ENCODE assay signal across 8 cellular contexts in the genomic region with DNA sequence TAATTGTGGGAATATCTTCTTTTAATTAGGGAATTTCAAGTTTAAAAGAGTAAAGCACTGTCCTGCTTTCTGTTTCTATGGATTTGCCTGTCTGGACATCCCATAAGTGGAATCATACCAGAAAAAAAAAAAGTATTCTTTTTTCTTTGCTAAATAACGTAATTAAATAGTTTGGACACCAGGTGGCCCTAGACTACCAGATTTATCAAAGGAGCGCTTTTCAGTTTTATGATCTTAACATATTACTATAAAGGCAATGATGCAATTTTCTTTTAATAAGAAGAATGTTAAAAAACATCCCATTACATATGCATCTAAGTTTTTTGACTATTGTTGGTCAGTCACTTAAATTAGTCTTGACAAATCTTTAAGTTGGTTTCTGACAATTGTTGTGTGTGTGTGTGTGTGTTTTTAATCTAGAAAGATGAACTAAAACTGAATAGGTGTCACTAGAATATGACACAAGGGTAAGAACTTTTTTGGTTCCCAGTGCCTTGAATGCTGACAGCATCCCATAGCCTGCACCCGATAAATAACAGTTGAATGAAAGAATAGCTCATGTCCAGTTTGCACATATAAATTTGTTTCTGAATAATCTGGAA. TPM values are rescaled to one million over a fixed set of nuclear protein-coding genes. Genes with fewer than 3 reads are reported as not detected.
DNase-seq lines count a peak whose midpoint lies in the region; ATAC-seq, FAIRE-seq and TF ChIP-seq lines count a peak whose summit lies in the region.

No MANE protein-coding gene starts in this region.

- H3K27me3 ChIP-seq in NT2/D1 (ENCODE audit: insufficient read depth, insufficient read length): no peaks in the 10 kb centered on the region

- no peaks in the 10 kb centered on the region for H3K36me3 Mint-ChIP-seq in neural crest cell (ENCODE audit: low read depth)

- ATAC-seq in HG02840 (IDR thresholded peaks at IDR 0.05; ENCODE audit: low FRiP score, unreplicated experiment): no peak

- H3K4me3 Mint-ChIP-seq in neural crest cell: no peak overlapping the region

- H3K27me3 Mint-ChIP-seq in neural crest cell (ENCODE audit: low read depth): peaks cover 22% of the 10 kb centered on the region

- no peaks in the 10 kb centered on the region for H3K9me3 Mint-ChIP-seq in neural crest cell

- TF ChIP-seq POLR2A in GM12891 (IDR thresholded peaks at IDR 0.05; ENCODE audit: low read depth, low read length): no peak

- no peaks in the 10 kb centered on the region for H3K9me3 ChIP-seq in NT2/D1 (ENCODE audit: insufficient read depth, low read length)

- no peaks in the 10 kb centered on the region for H3K36me3 ChIP-seq in NT2/D1 (ENCODE audit: insufficient read depth, insufficient read length, low read length)

- H3K9ac ChIP-seq in NT2/D1 (ENCODE audit: insufficient read length, low read depth): no peak overlapping the region

- no peaks in the 10 kb centered on the region for H3K4me1 Mint-ChIP-seq in neural crest cell

- DNase-seq in AG10803 (ENCODE audit: low read depth) (peak; percentile 49), H4 (ENCODE audit: low spot score) (peak; percentile 43), NT2/D1 (ENCODE audit: low read depth, low spot score) (peak; percentile 6), dermis blood vessel endothelial cell (peak; percentile 63), neural crest cell (ENCODE audit: low read depth, low spot score) (no peak), occipital lobe (lab: John Stamatoyannopoulos, UW) (no peak), GM12891 (ENCODE audit: insufficient read length, low spot score) (no peak)

- H3K4me1 ChIP-seq in NT2/D1 (ENCODE audit: insufficient read depth, insufficient read length): no peaks in the 10 kb centered on the region

- H3K27ac Mint-ChIP-seq in neural crest cell (ENCODE audit: unreplicated experiment): no peak overlapping the region

- H3K4me3 ChIP-seq in AG10803 (ENCODE audit: low read length): no peak overlapping the region
- H3K4me3 ChIP-seq in NT2/D1 (ENCODE audit: insufficient read length, low read depth): no peak overlapping the region

- FAIRE-seq in GM12891 (lab: Jason Lieb, UNC): no peak

- TF ChIP-seq CTCF in AG10803 (conservative IDR thresholded peaks at IDR 0.05; ENCODE audit: low read length) (peak; percentile 51), neural crest cell (conservative IDR thresholded peaks at IDR 0.05) (peak; percentile 80)

TF ChIP-seq in GM12891, 5 proteins besides CTCF, POLR2A, EP300 and RAD21:
- TF ChIP-seq SPI1 (IDR thresholded peaks at IDR 0.05; ENCODE audit: low read depth, low read length) (no peak), TAF1 (IDR thresholded peaks at IDR 0.05; ENCODE audit: low read depth, low read length) (no peak), POLR2AphosphoS5 (IDR thresholded peaks at IDR 0.05; ENCODE audit: low read depth, low read length) (no peak), PAX5 (IDR thresholded peaks at IDR 0.05; ENCODE audit: insufficient read depth, low read length, severe bottlenecking) (no peak), POU2F2 (IDR thresholded peaks at IDR 0.05; ENCODE audit: low read depth, low read length) (no peak)

RNA-seq across cellular contexts. Expression of gene C5orf22, which starts 49.5 kb away (rescaled TPM):
- total RNA-seq in H4 (2014; rRNA removed; shearing (Covaris generic)): 29.0 and 33.8 TPM in 2 replicates
- total RNA-seq in dermis blood vessel endothelial cell (14.6 and 23.0 TPM in 2 replicates), neural crest cell (31.3 and 33.5 TPM in 2 replicates), occipital lobe (29.3 TPM)
- 9.6 TPM for polyA plus RNA-seq in GM12891 (2012; ENCODE audit: low read depth, missing spikeins)

RNA-seq across cellular contexts. Expression of gene DROSHA, which starts 49.7 kb away (rescaled TPM):
- total RNA-seq in H4 (2014; rRNA removed; shearing (Covaris generic)): 42.1 and 42.5 TPM in 2 replicates
- 54.5 and 85.2 TPM in 2 replicates for total RNA-seq in dermis blood vessel endothelial cell
- total RNA-seq in neural crest cell: 116 and 128 TPM in 2 replicates
- total RNA-seq in occipital lobe: 62.5 TPM
- polyA plus RNA-seq in GM12891 (2012; ENCODE audit: low read depth, missing spikeins): 33.4 TPM

RNA-seq across cellular contexts. Expression of gene PDZD2, which starts 57.3 kb away (rescaled TPM):
- 1.2 TPM in 2 replicates for total RNA-seq in H4 (2014; rRNA removed; shearing (Covaris generic))
- total RNA-seq in dermis blood vessel endothelial cell (2.6 and 6.6 TPM in 2 replicates), neural crest cell (0.65 and 1.3 TPM in 2 replicates), occipital lobe (22.0 TPM)
- polyA plus RNA-seq in GM12891 (2012; ENCODE audit: low read depth, missing spikeins): 0.23 TPM

Comparison
In these comparisons a context has a peak if more than half of its experiments do, and no peak if none do; other contexts are left out.
1. DNase-seq: peak in AG10803 (single experiment), H4 (single experiment), NT2/D1 (single experiment) and dermis blood vessel endothelial cell (single experiment); none in neural crest cell (single experiment), occipital lobe (single experiment) and GM12891 (single experiment).